In genomic region chr14:104078031-104078455, GRCh38 we compare ENCODE assay signal across 8 cellular contexts. TPM values are rescaled to one million over a fixed set of nuclear protein-coding genes. Genes with fewer than 3 reads are reported as not detected.
DNase-seq lines count a peak whose midpoint lies in the region; ATAC-seq lines count a peak whose summit lies in the region.

No MANE protein-coding gene starts in this region.

- H3K9me3 Mint-ChIP-seq in central memory CD8-positive, alpha-beta T cell, result peaks cover 7% of the 10 kb centered on the region

- H3K27ac Mint-ChIP-seq in central memory CD8-positive, alpha-beta T cell (ENCODE audit: low read depth), result no peak overlapping the region

- no peaks in the 10 kb centered on the region for H3K27me3 Mint-ChIP-seq in central memory CD8-positive, alpha-beta T cell

- ATAC-seq in GM18868 (IDR thresholded peaks at IDR 0.05; ENCODE audit: unreplicated experiment) (peak; percentile 74), HG03354 (IDR thresholded peaks at IDR 0.05; ENCODE audit: poor library complexity, severe bottlenecking, unreplicated experiment) (peak; percentile 89)
- peak; percentile 92 to 97 for ATAC-seq in activated CD4-positive, CD25-positive, alpha-beta regulatory T cell treated with anti-CD3 and anti-CD28 coated beads, Interleukin-2, amount 50 U/mL, for 24 hours
- peak; percentile 88 for ATAC-seq in central memory CD8-positive, alpha-beta T cell (replicated peaks; ENCODE audit: extremely low read depth, poor library complexity, severe bottlenecking)

- DNase-seq in AG08396 (ENCODE audit: low spot score) (peak; percentile 94), NCI-H460 (ENCODE audit: extremely low read depth, low read depth) (peak; percentile 90), kidney tubule cell (ENCODE audit: low spot score) (peak; percentile 92)
- peak; percentile 77 to 79 for DNase-seq in central memory CD8-positive, alpha-beta T cell (ENCODE audit: low spot score in 2 of 2)
- DNase-seq in stimulated activated CD4-positive, alpha-beta T cell treated with anti-CD3 and anti-CD28 coated beads, Interleukin-4, amount 100 ng/mL, for 1 hour, result peak; percentile 83

- no peaks in the 10 kb centered on the region for H3K4me1 Mint-ChIP-seq in central memory CD8-positive, alpha-beta T cell

- no peak overlapping the region for H3K4me3 Mint-ChIP-seq in central memory CD8-positive, alpha-beta T cell

- H3K36me3 Mint-ChIP-seq in central memory CD8-positive, alpha-beta T cell (ENCODE audit: insufficient read depth), result no peaks in the 10 kb centered on the region

RNA-seq across cellular contexts. Expression of gene ASPG, which starts 7.5 kb away (rescaled TPM):
- 0.14 and 0.50 TPM in 2 replicates for total RNA-seq in NCI-H460 (2014; rRNA removed; shearing (Covaris generic))
- 1.7 and 2.6 TPM in 2 replicates for polyA plus RNA-seq in NCI-H460 (2014; cell fraction: nucleus; rRNA removed)

Comparison
In these comparisons a context has a peak if more than half of its experiments do, and no peak if none do; other contexts are left out.
1. Peak in every context shown above with its lines: DNase-seq and ATAC-seq.